21 cellular contexts compared by ENCODE assay signal in genomic region chr6:112362027-112362795, GRCh38. TPM values are rescaled to one million over a fixed set of nuclear protein-coding genes. Genes with fewer than 3 reads are reported as not detected.
DNase-seq lines count a peak whose midpoint lies in the region; FAIRE-seq and TF ChIP-seq lines count a peak whose summit lies in the region.
"Had no signal": no experiment of that assay in that cellular context is flagged by ENCODE, and none has a peak within 500 bp of the region (broad histone marks: within the 10 kb centered on the region; RNA-seq: fewer than 3 reads in every experiment).

No MANE protein-coding gene starts in this region.

- H3K27ac ChIP-seq in astrocyte (ENCODE audit: low read depth, low read length) (no peak overlapping the region), neural progenitor cell (no peak overlapping the region), tibial artery (no peak overlapping the region)
- H3K27ac ChIP-seq: C4-2B, HL-60 had no signal

- H3K9me3 ChIP-seq in astrocyte (ENCODE audit: insufficient read depth, low read depth, low read length) (peaks cover 3% of the 10 kb centered on the region), neural progenitor cell (ENCODE audit: low read depth) (no peaks in the 10 kb centered on the region), tibial artery (no peaks in the 10 kb centered on the region)
- H3K9me3 ChIP-seq: BE2C had no signal

- intact Hi-C loops in tibial artery (cut with DNase I; ENCODE audit: low total_unique reads), result no loop called here

- H3K36me3 Mint-ChIP-seq in astrocyte (ENCODE audit: low read depth, unreplicated experiment) (no peaks in the 10 kb centered on the region), neural progenitor cell (no peaks in the 10 kb centered on the region)
- no peaks in the 10 kb centered on the region for H3K36me3 Mint-ChIP-seq in activated T-cell treated with anti-CD3 and anti-CD28 coated beads, Interleukin-2, amount 50 U/mL, for 24 hours (ENCODE audit: low read depth)
- H3K36me3 Mint-ChIP-seq: CD4-positive, alpha-beta memory T cell had no signal

- H3K27ac Mint-ChIP-seq in astrocyte (ENCODE audit: unreplicated experiment) (peak overlapping the region; percentile 92), neural progenitor cell (no peak overlapping the region)
- H3K27ac Mint-ChIP-seq in activated T-cell treated with anti-CD3 and anti-CD28 coated beads, Interleukin-2, amount 50 U/mL, for 24 hours, result no peak overlapping the region
- H3K27ac Mint-ChIP-seq: CD4-positive, alpha-beta memory T cell; HFFc6 had no signal

- H3K79me2 ChIP-seq in astrocyte (ENCODE audit: insufficient read depth, low read length) (no peaks in the 10 kb centered on the region), neural progenitor cell (ENCODE audit: low read depth) (no peaks in the 10 kb centered on the region)

- peaks cover 24% of the 10 kb centered on the region for H3K4me1 Mint-ChIP-seq in astrocyte (ENCODE audit: low read depth, unreplicated experiment)
- peaks cover 24% of the 10 kb centered on the region for H3K4me1 Mint-ChIP-seq in neural progenitor cell
- peaks cover 4% of the 10 kb centered on the region for H3K4me1 Mint-ChIP-seq in activated T-cell treated with anti-CD3 and anti-CD28 coated beads, Interleukin-2, amount 50 U/mL, for 24 hours (ENCODE audit: low read depth)
- H3K4me1 Mint-ChIP-seq: CD4-positive, alpha-beta memory T cell had no signal

- H4K20me1 ChIP-seq in astrocyte (ENCODE audit: insufficient read depth, low read length) (no peaks in the 10 kb centered on the region), neural progenitor cell (ENCODE audit: low read depth) (no peaks in the 10 kb centered on the region)

- H3K4me1 ChIP-seq in astrocyte (ENCODE audit: insufficient read depth, low read length) (peaks cover 3% of the 10 kb centered on the region), neural progenitor cell (peaks cover 6% of the 10 kb centered on the region), tibial artery (no peaks in the 10 kb centered on the region)
- H3K4me1 ChIP-seq: BE2C had no signal

- no peaks in the 10 kb centered on the region for H3K36me3 ChIP-seq in astrocyte (ENCODE audit: insufficient read depth, low read length)
- H3K36me3 ChIP-seq in neural progenitor cell, result no peaks in the 10 kb centered on the region
- H3K36me3 ChIP-seq in tibial artery, result no peaks in the 10 kb centered on the region
- H3K36me3 ChIP-seq: BE2C had no signal

- DNase-seq in astrocyte (ENCODE audit: low read depth) (no peak), hippocampal formation (lab: John Stamatoyannopoulos, UW) (peak; percentile 6 to 21), neural progenitor cell (ENCODE audit: low spot score) (no peak), putamen (ENCODE audit: low spot score) (peak; percentile 47), tibial artery (no peak), HuH-7.5 (ENCODE audit: low spot score) (no peak), NCI-H187 treated with DMSO at 0.1 percent for 48 hours (lab: John Stamatoyannopoulos, UW) (no peak)
- DNase-seq in activated T-cell treated with anti-CD3 and anti-CD28 coated beads, Interleukin-2, amount 50 U/mL, for 24 hours, result no peak
- DNase-seq: BE2C; CD4-positive, alpha-beta memory T cell; DMS153; DND-41; GDM1; HCEC 1CT; HFFc6 had no signal

- H3K4me3 Mint-ChIP-seq in astrocyte (ENCODE audit: unreplicated experiment) (no peak overlapping the region), neural progenitor cell (peak overlapping the region; percentile 41)
- no peak overlapping the region for H3K4me3 Mint-ChIP-seq in activated T-cell treated with anti-CD3 and anti-CD28 coated beads, Interleukin-2, amount 50 U/mL, for 24 hours
- H3K4me3 Mint-ChIP-seq: CD4-positive, alpha-beta memory T cell; HFFc6 had no signal

- H3K9ac ChIP-seq in astrocyte (ENCODE audit: low read length) (no peak overlapping the region), neural progenitor cell (no peak overlapping the region)

- H3K9me3 Mint-ChIP-seq in astrocyte (ENCODE audit: unreplicated experiment), result peaks cover 3% of the 10 kb centered on the region
- peaks cover 13% of the 10 kb centered on the region for H3K9me3 Mint-ChIP-seq in neural progenitor cell
- H3K9me3 Mint-ChIP-seq in activated T-cell treated with anti-CD3 and anti-CD28 coated beads, Interleukin-2, amount 50 U/mL, for 24 hours, result no peaks in the 10 kb centered on the region
- H3K9me3 Mint-ChIP-seq: HFFc6 had no signal

- H3K27me3 ChIP-seq in astrocyte (ENCODE audit: insufficient read depth, low read length) (no peaks in the 10 kb centered on the region), neural progenitor cell (no peaks in the 10 kb centered on the region), tibial artery (peaks cover 0 to 11% of the 10 kb centered on the region in 2 donors)
- H3K27me3 ChIP-seq: BE2C had no signal

- TF ChIP-seq CTCF in astrocyte (IDR thresholded peaks at IDR 0.05; ENCODE audit: insufficient read depth, low read depth, low read length), result no peak
- no peak for TF ChIP-seq CTCF in neural progenitor cell (IDR thresholded peaks at IDR 0.05)
- no peak for TF ChIP-seq CTCF in tibial artery (IDR thresholded peaks at IDR 0.05)

- H3K27me3 Mint-ChIP-seq in astrocyte (ENCODE audit: low read depth, unreplicated experiment), result no peaks in the 10 kb centered on the region
- peaks cover 5% of the 10 kb centered on the region for H3K27me3 Mint-ChIP-seq in neural progenitor cell (ENCODE audit: insufficient read depth, low read depth)
- peaks cover 22% of the 10 kb centered on the region for H3K27me3 Mint-ChIP-seq in activated T-cell treated with anti-CD3 and anti-CD28 coated beads, Interleukin-2, amount 50 U/mL, for 24 hours

- H3K4me3 ChIP-seq in astrocyte (ENCODE audit: insufficient read depth, low read depth, low read length), result no peak overlapping the region
- H3K4me3 ChIP-seq in neural progenitor cell, result no peak overlapping the region
- H3K4me3 ChIP-seq in tibial artery, result no peak overlapping the region

- FAIRE-seq in astrocyte (lab: Jason Lieb, UNC), result no peak
- FAIRE-seq: A204.1, GM12892, GM19239 had no signal

- no peaks in the 10 kb centered on the region for H3F3A ChIP-seq in neural progenitor cell (ENCODE audit: low read depth)

- no peak overlapping the region for H2AFZ ChIP-seq in astrocyte (ENCODE audit: low read depth, low read length)
- no peak overlapping the region for H2AFZ ChIP-seq in neural progenitor cell (replicated peaks)

- H3K4me2 ChIP-seq in astrocyte (ENCODE audit: low read length) (no peak overlapping the region), neural progenitor cell (no peak overlapping the region)

RNA-seq across cellular contexts. Expression of gene RFPL4B, which starts 15.1 kb away (rescaled TPM):
- total RNA-seq in astrocyte (0.30 TPM in 1 of 2 replicates, not detected in the other), neural progenitor cell (ENCODE audit: low replicate concordance) (not detected in 2 replicates)
- total RNA-seq: CD4-positive, alpha-beta memory T cell; H4 had no signal

Comparison
In these comparisons a context has a peak if more than half of its experiments do, and no peak if none do; other contexts are left out.
1. DNase-seq: peak in hippocampal formation (2 of 2) and putamen (single experiment); none in astrocyte (single experiment), neural progenitor cell (single experiment), activated T-cell treated with anti-CD3 and anti-CD28 coated beads, Interleukin-2, amount 50 U/mL, for 24 hours (single experiment), tibial artery (0 of 2), HuH-7.5 (single experiment) and NCI-H187 treated with DMSO at 0.1 percent for 48 hours (single experiment).